In the genomic region with DNA sequence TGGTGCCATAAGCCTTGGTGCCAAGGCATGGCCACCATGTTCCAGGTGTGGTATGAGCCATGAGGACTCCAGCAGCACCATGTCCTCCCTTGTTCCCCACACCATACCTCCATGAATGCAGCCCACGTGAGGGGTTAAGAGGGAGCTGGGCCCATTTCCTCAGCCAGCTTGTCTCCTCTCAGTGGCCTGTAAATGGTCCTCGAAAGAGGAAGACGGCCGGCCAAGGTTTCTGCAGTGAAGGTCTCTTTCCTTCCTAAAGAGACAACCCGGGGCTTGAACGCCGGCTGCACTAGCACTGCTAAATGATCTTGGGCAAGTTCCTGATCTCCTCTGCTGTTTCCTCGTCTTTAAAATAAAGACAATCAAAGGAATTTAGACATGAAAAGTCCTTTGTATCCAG, we compare ENCODE assay signal across 16 cellular contexts.
"Had no signal": no experiment of that assay in that cellular context is flagged by ENCODE, and none has a peak within 500 bp of the region (broad histone marks: within the 10 kb centered on the region; RNA-seq: fewer than 3 reads in every experiment).

No MANE protein-coding gene starts in this region.

- DNase-seq: dermis blood vessel endothelial cell; dorsolateral prefrontal cortex; effector CD4-positive, alpha-beta T cell; effector memory CD4-positive, alpha-beta T cell; foreskin keratinocyte; heart right ventricle; hippocampal formation; left cardiac atrium; left lung; left ventricle myocardium superior; lower lobe of right lung; mesenchymal stem cell; mucosa of descending colon had no signal

- H3K36me3 ChIP-seq: esophagus muscularis mucosa, gastroesophageal sphincter, heart right ventricle, left lung, lower lobe of right lung had no signal

- ATAC-seq: foreskin keratinocyte, gastroesophageal sphincter, heart right ventricle, left cardiac atrium, left lung, left ventricle myocardium superior, lower lobe of right lung, mucosa of descending colon had no signal

- H3K9me3 ChIP-seq: gastroesophageal sphincter, left lung, lower lobe of right lung, mucosa of descending colon had no signal

- H3K4me1 ChIP-seq: foreskin keratinocyte, heart right ventricle, left lung, lower lobe of right lung had no signal

- H3K4me3 ChIP-seq: coronary artery, dorsolateral prefrontal cortex, esophagus muscularis mucosa, gastroesophageal sphincter, heart right ventricle, left lung, lower lobe of right lung, mucosa of descending colon had no signal

- H3K27ac ChIP-seq: coronary artery, dorsolateral prefrontal cortex, esophagus muscularis mucosa, foreskin keratinocyte, gastroesophageal sphincter, heart right ventricle, left lung, lower lobe of right lung had no signal
